Comparison of ENCODE assay signal across 9 cellular contexts in the genomic region with DNA sequence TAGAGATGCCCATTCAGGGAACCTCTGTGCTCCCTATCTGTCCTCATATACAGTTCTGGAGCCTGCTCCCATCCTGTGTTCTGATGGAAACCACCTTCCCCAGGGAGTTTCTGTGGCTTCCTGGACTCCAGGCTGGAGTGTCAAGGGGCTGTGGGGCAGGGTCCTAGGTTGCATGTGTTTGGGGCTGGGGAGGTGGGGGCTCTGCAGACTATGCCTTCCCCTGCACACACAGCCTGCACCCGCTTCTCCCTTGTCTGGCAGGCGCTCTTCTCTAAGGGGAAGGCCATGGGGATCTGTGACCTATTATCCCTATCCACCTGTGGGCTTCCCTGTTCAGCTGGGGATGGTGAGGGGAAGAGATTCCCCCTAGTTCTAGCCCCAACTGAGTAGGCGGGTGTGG. TPM values are rescaled to one million over a fixed set of nuclear protein-coding genes. Genes with fewer than 3 reads are reported as not detected.
A peak's percentile ranks its signal among the peaks of the same experiment; 100 is the strongest.
DNase-seq lines count a peak whose midpoint lies in the region; ATAC-seq and TF ChIP-seq lines count a peak whose summit lies in the region.
"Had no signal": no experiment of that assay in that cellular context is flagged by ENCODE, and none has a peak within 500 bp of the region (broad histone marks: within the 10 kb centered on the region; RNA-seq: fewer than 3 reads in every experiment).

No MANE protein-coding gene starts in this region.

- peak overlapping the region; percentile 43 to 75 for H2BK12ac ChIP-seq in mesenchymal stem cell (ENCODE audit: low read length in 2 of 2)

- H3K4me3 Mint-ChIP-seq in activated T-cell treated with anti-CD3 and anti-CD28 coated beads, Interleukin-2, amount 50 U/mL, for 4 hours, result peak overlapping the region; percentile 98
- H3K4me3 Mint-ChIP-seq in activated naive CD8-positive, alpha-beta T cell treated with anti-CD3 and anti-CD28 coated beads for 36 hours, result peak overlapping the region; percentile 95

- no peaks in the 10 kb centered on the region for H3K9me3 Mint-ChIP-seq in activated T-cell treated with anti-CD3 and anti-CD28 coated beads, Interleukin-2, amount 50 U/mL, for 4 hours
- no peaks in the 10 kb centered on the region for H3K9me3 Mint-ChIP-seq in activated naive CD8-positive, alpha-beta T cell treated with anti-CD3 and anti-CD28 coated beads for 36 hours

- H3K4me3 ChIP-seq in mesenchymal stem cell (ENCODE audit: insufficient read depth in 1 of 2, low read depth in 1 of 2, low read length in 2 of 2) (peak overlapping the region in 1 of 2 experiments; percentile 88), tibial nerve (peak overlapping the region in 2 of 4 donors; percentile 51 to 99)

- H2AK5ac ChIP-seq in mesenchymal stem cell (ENCODE audit: low read length, severe bottlenecking), result peak overlapping the region; percentile 93

- H3K27ac ChIP-seq in mesenchymal stem cell (ENCODE audit: low read length, poor library complexity, severe bottlenecking), result no peak overlapping the region
- peak overlapping the region; percentile 55 to 99 (median 90) for H3K27ac ChIP-seq in tibial nerve

- H3K4me1 Mint-ChIP-seq in activated T-cell treated with anti-CD3 and anti-CD28 coated beads, Interleukin-2, amount 50 U/mL, for 4 hours (ENCODE audit: low read depth), result peaks cover 77% of the 10 kb centered on the region
- H3K4me1 Mint-ChIP-seq in activated naive CD8-positive, alpha-beta T cell treated with anti-CD3 and anti-CD28 coated beads for 36 hours, result peaks cover 87% of the 10 kb centered on the region

- DNase-seq in activated T-cell treated with anti-CD3 and anti-CD28 coated beads, Interleukin-2, amount 50 U/mL, for 4 hours, result no peak
- no peak for DNase-seq in activated T-cell treated with anti-CD3 and anti-CD28 coated beads, Interleukin-2, amount 50 U/mL, for 48 hours
- no peak for DNase-seq in activated naive CD8-positive, alpha-beta T cell treated with anti-CD3 and anti-CD28 coated beads for 36 hours
- DNase-seq in mesenchymal stem cell (no peak), tibial nerve (ENCODE audit: low spot score in 2 of 2) (no peak)
- no peak for DNase-seq in stimulated activated CD4-positive, alpha-beta T cell treated with anti-CD3 and anti-CD28 coated beads, Interleukin-1b, Interleukin-23, amount 100 ng/mL, for 48 hours
- DNase-seq: NCI-H187 treated with DMSO at 0.1 percent for 48 hours had no signal

- H3K14ac ChIP-seq in mesenchymal stem cell (ENCODE audit: low read length in 2 of 2), result peak overlapping the region in 1 of 2 experiments; percentile 19

- no peak for TF ChIP-seq EP300 in tibial nerve (IDR thresholded peaks at IDR 0.05)

- H3K79me1 ChIP-seq in mesenchymal stem cell (replicated peaks; ENCODE audit: low read length, poor library complexity, severe bottlenecking), result peaks cover 27% of the 10 kb centered on the region

- H2AFZ ChIP-seq in mesenchymal stem cell (ENCODE audit: low read depth, low read length), result no peak overlapping the region

- peaks cover 0 to 6% of the 10 kb centered on the region in 2 experiments for H3K36me3 ChIP-seq in mesenchymal stem cell (ENCODE audit: control insufficient read depth in 1 of 2, insufficient read depth in 2 of 2, low read depth in 1 of 2, low read length in 2 of 2)
- no peaks in the 10 kb centered on the region for H3K36me3 ChIP-seq in tibial nerve

- peaks cover 3% of the 10 kb centered on the region for H3K36me3 Mint-ChIP-seq in activated T-cell treated with anti-CD3 and anti-CD28 coated beads, Interleukin-2, amount 50 U/mL, for 4 hours (ENCODE audit: insufficient read depth)
- H3K36me3 Mint-ChIP-seq in activated naive CD8-positive, alpha-beta T cell treated with anti-CD3 and anti-CD28 coated beads for 36 hours, result peaks cover 10% of the 10 kb centered on the region

- H3K18ac ChIP-seq in mesenchymal stem cell (ENCODE audit: low read depth in 1 of 2, low read length in 2 of 2), result peak overlapping the region; percentile 50 to 57

- H2BK120ac ChIP-seq in mesenchymal stem cell (ENCODE audit: low read depth, low read length), result peak overlapping the region; percentile 55

- TF ChIP-seq CTCF in tibial nerve (IDR thresholded peaks at IDR 0.05), result no peak

- H4K8ac ChIP-seq in mesenchymal stem cell (ENCODE audit: low read length), result peak overlapping the region; percentile 22

- H3K4me1 ChIP-seq in mesenchymal stem cell (ENCODE audit: control insufficient read depth, insufficient read depth, low read depth, low read length) (peaks cover 74% of the 10 kb centered on the region), tibial nerve (peaks cover 3 to 98% (median 94%) of the 10 kb centered on the region in 4 donors)

- H2BK15ac ChIP-seq in mesenchymal stem cell (ENCODE audit: low read depth, poor library complexity, severe bottlenecking), result peak overlapping the region; percentile 44

- peak overlapping the region; percentile 98 for H3K9ac ChIP-seq in mesenchymal stem cell (ENCODE audit: low read length)

- H3K27me3 Mint-ChIP-seq in activated T-cell treated with anti-CD3 and anti-CD28 coated beads, Interleukin-2, amount 50 U/mL, for 4 hours (ENCODE audit: low read depth), result no peaks in the 10 kb centered on the region
- H3K27me3 Mint-ChIP-seq in activated naive CD8-positive, alpha-beta T cell treated with anti-CD3 and anti-CD28 coated beads for 36 hours, result no peaks in the 10 kb centered on the region

- H3K27me3 ChIP-seq in mesenchymal stem cell (ENCODE audit: control insufficient read depth in 1 of 2, insufficient read depth in 1 of 2, low read length in 2 of 2) (no peaks in the 10 kb centered on the region), tibial nerve (no peaks in the 10 kb centered on the region)

- H2BK5ac ChIP-seq in mesenchymal stem cell (ENCODE audit: low read depth, low read length, poor library complexity, severe bottlenecking), result no peak overlapping the region

- peak overlapping the region; percentile 99 for H3K27ac Mint-ChIP-seq in activated naive CD8-positive, alpha-beta T cell treated with anti-CD3 and anti-CD28 coated beads for 36 hours

- H3K9me3 ChIP-seq in mesenchymal stem cell (ENCODE audit: control insufficient read depth, low read length), result no peaks in the 10 kb centered on the region
- no peaks in the 10 kb centered on the region for H3K9me3 ChIP-seq in tibial nerve

- ATAC-seq in activated T-cell treated with anti-CD3 and anti-CD28 coated beads, Interleukin-2, amount 50 U/mL, for 4 hours, result no peak
- ATAC-seq in HG03571 (IDR thresholded peaks at IDR 0.05; ENCODE audit: unreplicated experiment) (no peak), GM18498 (IDR thresholded peaks at IDR 0.05; ENCODE audit: unreplicated experiment) (no peak)

- WGBS in mesenchymal stem cell, result 21% methylated on average over 1 of the region's 3 CpGs
- 46 to 51% methylated on average over 2 of the region's 3 CpGs for WGBS in tibial nerve, 2 donors

- H3K4me2 ChIP-seq in mesenchymal stem cell (ENCODE audit: low read length, poor library complexity, severe bottlenecking), result no peak overlapping the region

- peak overlapping the region; percentile 30 to 63 for H3K4ac ChIP-seq in mesenchymal stem cell (ENCODE audit: low read depth in 1 of 2, low read length in 2 of 2)

- H3K23ac ChIP-seq in mesenchymal stem cell (ENCODE audit: low read length in 2 of 2), result no peak overlapping the region

- TF ChIP-seq POLR2A in tibial nerve (IDR thresholded peaks at IDR 0.05), result no peak

- peak overlapping the region; percentile 65 for H4K91ac ChIP-seq in mesenchymal stem cell (ENCODE audit: low read length)

RNA-seq across cellular contexts. Expression of gene RARA, which starts 14.3 kb away (rescaled TPM):
- 10 to 100 TPM; 46.5 to 61.9 (median 48.7) TPM for total RNA-seq in activated T-cell treated with anti-CD3 and anti-CD28 coated beads, Interleukin-2, amount 50 U/mL, for 4 hours
- 10 to 100 TPM; 31.2 to 33.3 TPM for total RNA-seq in activated naive CD8-positive, alpha-beta T cell treated with anti-CD3 and anti-CD28 coated beads for 36 hours
- 32.6 TPM for polyA plus RNA-seq in mesenchymal stem cell (2013, experiment 1 of 2)
- 32.1 TPM for polyA plus RNA-seq in mesenchymal stem cell (2013, experiment 2 of 2)
- 10 to 100 TPM; 28.9 to 58.2 (median 46.4) TPM for total RNA-seq in tibial nerve

RNA-seq across cellular contexts. Expression of gene CDC6, which starts 35.6 kb away (rescaled TPM):
- 10 to 100 TPM; 67.3 to 94.0 (median 83.6) TPM for total RNA-seq in activated T-cell treated with anti-CD3 and anti-CD28 coated beads, Interleukin-2, amount 50 U/mL, for 4 hours
- total RNA-seq in activated naive CD8-positive, alpha-beta T cell treated with anti-CD3 and anti-CD28 coated beads for 36 hours, result 100 to 1,000 TPM; 144 to 149 TPM
- polyA plus RNA-seq in mesenchymal stem cell (2013, experiment 1 of 2), result 8.5 TPM
- 9.1 TPM for polyA plus RNA-seq in mesenchymal stem cell (2013, experiment 2 of 2)
- total RNA-seq in tibial nerve, result 1 to 10 TPM in 1 of 4 donors, under 1 TPM in 3; 0.20 to 1.8 (median 0.43) TPM

RNA-seq across cellular contexts. Expression of gene GJD3, which starts 41.2 kb away (rescaled TPM):
- not detected for total RNA-seq in activated T-cell treated with anti-CD3 and anti-CD28 coated beads, Interleukin-2, amount 50 U/mL, for 4 hours
- not detected for total RNA-seq in activated naive CD8-positive, alpha-beta T cell treated with anti-CD3 and anti-CD28 coated beads for 36 hours
- polyA plus RNA-seq in mesenchymal stem cell (2013, experiment 1 of 2), result 0.44 TPM
- polyA plus RNA-seq in mesenchymal stem cell (2013, experiment 2 of 2), result 0.29 TPM
- not detected for total RNA-seq in tibial nerve

Comparison
In these comparisons a context has a peak if more than half of its experiments do, and no peak if none do; other contexts are left out.
1. RNA of gene CDC6, which starts 35.6 kb away (total RNA-seq): 144 to 149 TPM in activated naive CD8-positive, alpha-beta T cell treated with anti-CD3 and anti-CD28 coated beads for 36 hours and 67.3 to 94.0 TPM in activated T-cell treated with anti-CD3 and anti-CD28 coated beads, Interleukin-2, amount 50 U/mL, for 4 hours; 0.20 to 1.8 TPM in tibial nerve; every median in the first group is over 10 times any median in the second.